ENCODE assay signal across 9 cellular contexts in the genomic region with DNA sequence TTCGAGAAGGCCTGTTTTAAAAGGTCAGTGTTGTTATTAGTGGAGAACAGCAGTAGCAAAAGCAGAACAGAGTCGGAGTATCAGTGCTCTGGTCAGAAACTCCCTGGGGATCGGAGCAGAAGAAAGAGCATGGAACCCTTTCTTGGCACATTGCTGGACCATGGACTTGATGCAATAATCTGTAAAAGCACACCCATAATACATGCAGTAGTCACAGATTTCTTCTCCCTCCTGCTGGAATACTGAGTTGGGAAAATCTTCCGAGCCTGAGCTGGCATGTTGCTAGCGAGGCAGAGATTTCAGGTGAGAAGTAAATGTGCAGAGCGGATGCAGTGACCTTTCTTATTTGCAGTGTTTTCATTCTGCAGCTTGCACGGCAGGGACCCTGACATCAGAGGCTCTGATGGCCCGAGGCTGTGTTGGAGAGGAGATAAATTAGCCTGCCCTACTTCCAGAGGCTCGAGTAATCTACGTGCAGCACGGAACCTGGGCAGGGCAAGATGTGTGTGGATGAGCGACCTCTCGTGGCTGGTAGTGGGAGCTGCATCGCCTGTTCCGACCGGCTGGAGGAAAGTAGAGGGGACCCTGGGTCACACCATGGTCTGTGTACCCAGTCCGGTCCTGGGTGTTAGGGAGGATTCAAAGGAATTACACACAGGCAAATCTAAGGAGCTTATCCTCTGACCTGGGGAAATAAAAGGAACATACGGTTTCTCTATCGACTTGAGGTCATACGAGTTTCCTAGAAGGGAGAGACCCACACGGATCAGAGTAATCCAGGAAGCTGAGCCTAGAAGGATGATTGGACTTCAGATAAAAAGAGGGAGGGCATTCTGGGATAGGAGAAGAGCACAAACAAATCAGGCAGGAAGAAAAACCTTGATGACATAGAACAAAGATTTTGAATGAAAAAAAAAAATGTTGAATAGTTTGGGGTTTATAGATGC.
DNase-seq lines count a peak whose midpoint lies in the region; ATAC-seq and TF ChIP-seq lines count a peak whose summit lies in the region.
"Had no signal": no experiment of that assay in that cellular context is flagged by ENCODE, and none has a peak within 500 bp of the region (broad histone marks: within the 10 kb centered on the region; RNA-seq: fewer than 3 reads in every experiment).

No MANE protein-coding gene starts in this region.

- in situ Hi-C loops in Panc1 (cut with HindIII; ENCODE audit: low pct_unique_long_range_greater_than_20kb, low sequenced_read_pairs): no loop called here

- H3K27ac Mint-ChIP-seq in CD4-positive, alpha-beta T cell: no peak overlapping the region
- H3K27ac Mint-ChIP-seq in activated T-cell treated with anti-CD3 and anti-CD28 coated beads, Interleukin-2, amount 50 U/mL, for 72 hours: no peak overlapping the region
- H3K27ac Mint-ChIP-seq in nephron progenitor cell: peak overlapping the region; percentile 67
- peak overlapping the region in 1 of 2 donors; percentile 0 for H3K27ac Mint-ChIP-seq in stimulated activated naive CD8-positive, alpha-beta T cell treated with anti-CD3 and anti-CD28 coated beads, Interleukin-15, amount 100 ng/mL, for 72 hours
- H3K27ac Mint-ChIP-seq: T-helper 1 cell treated with Interleukin-12 subunit alpha and Interleukin-12 subunit beta and Interleukin-4 antibody, amounts not matched to agents 30 μg/mL and 1 μg/mL, for 36 hours had no signal

- H3K27me3 Mint-ChIP-seq in CD4-positive, alpha-beta T cell: peaks cover 7% of the 10 kb centered on the region
- peaks cover 45% of the 10 kb centered on the region for H3K27me3 Mint-ChIP-seq in activated T-cell treated with anti-CD3 and anti-CD28 coated beads, Interleukin-2, amount 50 U/mL, for 72 hours (ENCODE audit: low read depth)
- H3K27me3 Mint-ChIP-seq in nephron progenitor cell (ENCODE audit: low read depth, poor library complexity): peaks cover 6% of the 10 kb centered on the region
- peaks cover 25% of the 10 kb centered on the region for H3K27me3 Mint-ChIP-seq in stimulated activated naive CD8-positive, alpha-beta T cell treated with anti-CD3 and anti-CD28 coated beads, Interleukin-15, amount 100 ng/mL, for 72 hours

- H3K27me3 ChIP-seq in CD4-positive, alpha-beta T cell (ENCODE audit: control insufficient read depth, insufficient read depth, low read length): peaks cover 3% of the 10 kb centered on the region
- H3K27me3 ChIP-seq in Panc1 (ENCODE audit: control insufficient read depth, insufficient read depth, low read length): 0 out of 2 replicates have a peak, but pooled peaks cover 3% of the 10 kb centered on the region

- H3K9me3 ChIP-seq in CD4-positive, alpha-beta T cell (ENCODE audit: control insufficient read depth, low read length): no peaks in the 10 kb centered on the region
- H3K9me3 ChIP-seq in Panc1 (ENCODE audit: control insufficient read depth, insufficient read depth, low read depth, low read length): no peaks in the 10 kb centered on the region

- peaks cover 5% of the 10 kb centered on the region for H3K4me1 Mint-ChIP-seq in CD4-positive, alpha-beta T cell (ENCODE audit: low read depth)
- H3K4me1 Mint-ChIP-seq in activated T-cell treated with anti-CD3 and anti-CD28 coated beads, Interleukin-2, amount 50 U/mL, for 72 hours (ENCODE audit: low read depth): peaks cover 15% of the 10 kb centered on the region
- peaks cover 18% of the 10 kb centered on the region for H3K4me1 Mint-ChIP-seq in nephron progenitor cell
- peaks cover 27% of the 10 kb centered on the region for H3K4me1 Mint-ChIP-seq in stimulated activated naive CD8-positive, alpha-beta T cell treated with anti-CD3 and anti-CD28 coated beads, Interleukin-15, amount 100 ng/mL, for 72 hours

- H3K4me3 Mint-ChIP-seq in CD4-positive, alpha-beta T cell: no peak overlapping the region
- no peak overlapping the region for H3K4me3 Mint-ChIP-seq in activated T-cell treated with anti-CD3 and anti-CD28 coated beads, Interleukin-2, amount 50 U/mL, for 72 hours
- H3K4me3 Mint-ChIP-seq in nephron progenitor cell: peak overlapping the region; percentile 23
- no peak overlapping the region for H3K4me3 Mint-ChIP-seq in stimulated activated naive CD8-positive, alpha-beta T cell treated with anti-CD3 and anti-CD28 coated beads, Interleukin-15, amount 100 ng/mL, for 72 hours
- H3K4me3 Mint-ChIP-seq: T-helper 1 cell treated with Interleukin-12 subunit alpha and Interleukin-12 subunit beta and Interleukin-4 antibody, amounts not matched to agents 30 μg/mL and 1 μg/mL, for 36 hours had no signal

- no peaks in the 10 kb centered on the region for H3K36me3 ChIP-seq in Panc1 (ENCODE audit: control insufficient read depth, insufficient read depth, low read length)

- peak; percentile 94 for ATAC-seq in CD4-positive, alpha-beta T cell (ENCODE audit: poor library complexity)
- ATAC-seq in GM19397 (IDR thresholded peaks at IDR 0.05; ENCODE audit: unreplicated experiment) (peak; percentile 87), Panc1 (peak; percentile 98)
- ATAC-seq in activated T-cell treated with anti-CD3 and anti-CD28 coated beads, Interleukin-2, amount 50 U/mL, for 72 hours (replicated peaks in 1 of 2): peak; percentile 82 to 89
- peak; percentile 88 for ATAC-seq in stimulated activated naive CD8-positive, alpha-beta T cell treated with anti-CD3 and anti-CD28 coated beads, Interleukin-15, amount 100 ng/mL, for 72 hours

- no TSS peak for BruUV-seq in Panc1 (replicated peaks; lab: Mats Ljungman, UMichigan)

- H3K36me3 Mint-ChIP-seq in CD4-positive, alpha-beta T cell (ENCODE audit: low read depth): no peaks in the 10 kb centered on the region
- H3K36me3 Mint-ChIP-seq in activated T-cell treated with anti-CD3 and anti-CD28 coated beads, Interleukin-2, amount 50 U/mL, for 72 hours (ENCODE audit: insufficient read depth in 2 of 2): no peaks in the 10 kb centered on the region
- H3K36me3 Mint-ChIP-seq in nephron progenitor cell (ENCODE audit: low read depth): no peaks in the 10 kb centered on the region

- no peaks in the 10 kb centered on the region for H3K4me1 ChIP-seq in Panc1 (ENCODE audit: control insufficient read depth, insufficient read depth, low read length)

- no peak overlapping the region for H3K27ac ChIP-seq in CD4-positive, alpha-beta T cell (ENCODE audit: low read depth, low read length)
- no peak overlapping the region for H3K27ac ChIP-seq in Panc1 (ENCODE audit: low read length)

- H3K4me3 ChIP-seq in Panc1 (ENCODE audit: low read depth in 2 of 2, low read length in 2 of 2) (peak overlapping the region in 1 of 2 experiments; percentile 21; a peak in 2 of 4 replicates), fibroblast of mammary gland (ENCODE audit: control insufficient read depth, low read depth, low read length) (no peak overlapping the region)

- intact Hi-C loops in CD4-positive, alpha-beta T cell (cut with DNase I, micrococcal nuclease): loop anchor here (1.0 to 10.0 kb wide), 7 partner anchors 193 to 633 kb away; a partner anchor contains a TSS
- intact Hi-C loops in Panc1 (cut with micrococcal nuclease; ENCODE audit: unreplicated experiment): loop anchor here (5.0 kb wide), 1 partner anchor 203 kb away; a partner anchor contains a TSS

- DNase-seq in CD4-positive, alpha-beta T cell: peak; percentile 28 to 58 (median 40)
- DNase-seq in HT1080 (ENCODE audit: low read depth) (peak; percentile 57), Panc1 (ENCODE audit: low read depth, low spot score) (peak; percentile 48), fibroblast of mammary gland (ENCODE audit: low read depth) (peak; percentile 67), nephron progenitor cell (peak; percentile 84)
- peak; percentile 64 to 75 for DNase-seq in activated T-cell treated with anti-CD3 and anti-CD28 coated beads, Interleukin-2, amount 50 U/mL, for 72 hours
- peak; percentile 65 to 72 for DNase-seq in stimulated activated naive CD8-positive, alpha-beta T cell treated with anti-CD3 and anti-CD28 coated beads, Interleukin-15, amount 100 ng/mL, for 72 hours

- peak; percentile 66 for TF ChIP-seq CTCF in CD4-positive, alpha-beta T cell (IDR thresholded peaks at IDR 0.05)
- TF ChIP-seq CTCF in Panc1 (IDR thresholded peaks at IDR 0.05) (peak; percentile 95), fibroblast of mammary gland (conservative IDR thresholded peaks at IDR 0.05; ENCODE audit: control insufficient read depth, insufficient read depth, low read depth, low read length) (peak; percentile 98), nephron progenitor cell (IDR thresholded peaks at IDR 0.05) (peak; percentile 94)

- CTCF ChIA-PET in CD4-positive, alpha-beta T cell (lab: Charles Lee): interaction anchor here (0.7 to 1.5 kb wide), 5 partner anchors 50 to 544 kb away, joined by 3 to 6 read pairs (median 4); no protein-coding TSS in a partner anchor
- CTCF ChIA-PET in Panc1 (lab: Charles Lee): interaction anchor here (0.7 to 1.1 kb wide), 3 partner anchors 15 to 237 kb away, joined by 3 to 4 read pairs (median 3); no protein-coding TSS in a partner anchor

- H3K9me3 Mint-ChIP-seq in CD4-positive, alpha-beta T cell: no peaks in the 10 kb centered on the region
- H3K9me3 Mint-ChIP-seq in activated T-cell treated with anti-CD3 and anti-CD28 coated beads, Interleukin-2, amount 50 U/mL, for 72 hours: no peaks in the 10 kb centered on the region
- no peaks in the 10 kb centered on the region for H3K9me3 Mint-ChIP-seq in nephron progenitor cell
- H3K9me3 Mint-ChIP-seq in stimulated activated naive CD8-positive, alpha-beta T cell treated with anti-CD3 and anti-CD28 coated beads, Interleukin-15, amount 100 ng/mL, for 72 hours: no peaks in the 10 kb centered on the region
- H3K9me3 Mint-ChIP-seq: T-helper 1 cell treated with Interleukin-12 subunit alpha and Interleukin-12 subunit beta and Interleukin-4 antibody, amounts not matched to agents 30 μg/mL and 1 μg/mL, for 36 hours had no signal

- POLR2A ChIA-PET in CD4-positive, alpha-beta T cell (lab: Charles Lee): no interaction called here
- POLR2A ChIA-PET in Panc1 (lab: Charles Lee): no interaction called here
